In genomic region chr11:115939726-115940421, GRCh38 we compare ENCODE assay signal across 12 cellular contexts.
A peak's percentile ranks its signal among the peaks of the same experiment; 100 is the strongest.
DNase-seq lines count a peak whose midpoint lies in the region; ATAC-seq and TF ChIP-seq lines count a peak whose summit lies in the region.
"Had no signal": no experiment of that assay in that cellular context is flagged by ENCODE, and none has a peak within 500 bp of the region (broad histone marks: within the 10 kb centered on the region; RNA-seq: fewer than 3 reads in every experiment).

No MANE protein-coding gene starts in this region.

- H3K14ac ChIP-seq in mesenchymal stem cell (ENCODE audit: low read length in 2 of 2) = peak overlapping the region in 1 of 2 experiments; percentile 68

- peak overlapping the region; percentile 39 for H3K27ac ChIP-seq in mesenchymal stem cell (ENCODE audit: low read length, poor library complexity, severe bottlenecking)
- H3K27ac ChIP-seq: prostate gland had no signal

- ATAC-seq in GM18907 (IDR thresholded peaks at IDR 0.05; ENCODE audit: unreplicated experiment) = peak; percentile 66
- ATAC-seq in HG03139 (IDR thresholded peaks at IDR 0.05; ENCODE audit: unreplicated experiment) = peak; percentile 57
- no peak for ATAC-seq in GM19351 (IDR thresholded peaks at IDR 0.05; ENCODE audit: unreplicated experiment)

- no peak overlapping the region for H3K4me3 ChIP-seq in mesenchymal stem cell (ENCODE audit: insufficient read depth in 1 of 2, low read depth in 1 of 2, low read length in 2 of 2)
- H3K4me3 ChIP-seq in BE2C (ENCODE audit: low read depth, low read length) = no peak overlapping the region
- H3K4me3 ChIP-seq: heart right ventricle, prostate gland had no signal

- TF ChIP-seq CTCF in BE2C (IDR thresholded peaks at IDR 0.05; ENCODE audit: low read depth, low read length) = no peak

- H2BK5ac ChIP-seq in mesenchymal stem cell (ENCODE audit: low read depth, low read length, poor library complexity, severe bottlenecking) = no peak overlapping the region

- no peak overlapping the region for H3K4ac ChIP-seq in mesenchymal stem cell (ENCODE audit: low read depth in 1 of 2, low read length in 2 of 2)

- H2AFZ ChIP-seq in mesenchymal stem cell (ENCODE audit: low read depth, low read length) = no peak overlapping the region

- H3K36me3 ChIP-seq in mesenchymal stem cell (ENCODE audit: control insufficient read depth in 1 of 2, insufficient read depth in 2 of 2, low read depth in 1 of 2, low read length in 2 of 2) = no peaks in the 10 kb centered on the region
- H3K36me3 ChIP-seq in BE2C = no peaks in the 10 kb centered on the region
- H3K36me3 ChIP-seq: heart right ventricle, prostate gland had no signal

- peak overlapping the region; percentile 60 for H2AK5ac ChIP-seq in mesenchymal stem cell (ENCODE audit: low read length, severe bottlenecking)

- no peak overlapping the region for H2BK120ac ChIP-seq in mesenchymal stem cell (ENCODE audit: low read depth, low read length)

- peaks cover 0 to 18% of the 10 kb centered on the region in 2 experiments for H3K27me3 ChIP-seq in mesenchymal stem cell (ENCODE audit: control insufficient read depth in 1 of 2, insufficient read depth in 1 of 2, low read length in 2 of 2)
- no peaks in the 10 kb centered on the region for H3K27me3 ChIP-seq in BE2C

- H2BK15ac ChIP-seq in mesenchymal stem cell (ENCODE audit: low read depth, poor library complexity, severe bottlenecking) = no peak overlapping the region

- DNase-seq in NCI-H2107 treated with DMSO at 0.1 percent for 48 hours (lab: John Stamatoyannopoulos, UW; ENCODE audit: unreplicated experiment) = peak; percentile 85
- DNase-seq in mesenchymal stem cell = no peak
- DNase-seq in SW 1271 (lab: John Stamatoyannopoulos, UW) = no peak
- DNase-seq in hippocampal formation (lab: John Stamatoyannopoulos, UW) = no peak
- DNase-seq in BE2C = no peak
- DNase-seq: activated CD8-positive, alpha-beta memory T cell treated with anti-CD3 and anti-CD28 coated beads, Interleukin-2, amount 50 U/mL, for 4 hours; amygdala; heart right ventricle had no signal

- H4K91ac ChIP-seq in mesenchymal stem cell (ENCODE audit: low read length) = no peak overlapping the region

- H2BK12ac ChIP-seq in mesenchymal stem cell (ENCODE audit: low read length in 2 of 2) = peak overlapping the region in 1 of 2 experiments; percentile 17

- H3K23ac ChIP-seq in mesenchymal stem cell (ENCODE audit: low read length in 2 of 2) = no peak overlapping the region

- H3K9me3 ChIP-seq in mesenchymal stem cell (ENCODE audit: control insufficient read depth, low read length) (no peaks in the 10 kb centered on the region), BE2C (no peaks in the 10 kb centered on the region)
- H3K9me3 ChIP-seq: heart right ventricle, prostate gland had no signal

- H3K4me2 ChIP-seq in mesenchymal stem cell (ENCODE audit: low read length, poor library complexity, severe bottlenecking) = peak overlapping the region; percentile 7

- H3K4me1 ChIP-seq in mesenchymal stem cell (ENCODE audit: control insufficient read depth, insufficient read depth, low read depth, low read length) (peaks cover 19% of the 10 kb centered on the region), BE2C (no peaks in the 10 kb centered on the region)
- H3K4me1 ChIP-seq: prostate gland had no signal

- no peak overlapping the region for H4K8ac ChIP-seq in mesenchymal stem cell (ENCODE audit: low read length)

- no peak overlapping the region for H3K9ac ChIP-seq in mesenchymal stem cell (ENCODE audit: low read length)

- H3K79me1 ChIP-seq in mesenchymal stem cell (replicated peaks; ENCODE audit: low read length, poor library complexity, severe bottlenecking) = no peaks in the 10 kb centered on the region

- peak overlapping the region in 1 of 2 experiments; percentile 76 for H3K18ac ChIP-seq in mesenchymal stem cell (ENCODE audit: low read depth in 1 of 2, low read length in 2 of 2)

- WGBS in mesenchymal stem cell = 79% methylated on average over 7 of the region's 7 CpGs
